Comparison of ENCODE assay signal across 1 cellular context in genomic region chr3:52277071-52277964, GRCh38.
TF ChIP-seq lines count a peak whose summit lies in the region.

No MANE protein-coding gene starts in this region.

TF ChIP-seq in K562, 482 proteins besides CTCF, POLR2A, EP300 and RAD21 (continued from another document):
- TF ChIP-seq DIDO1 (tag; IDR thresholded peaks at IDR 0.05; ENCODE audit: low read depth) (no peak), MAFF (IDR thresholded peaks at IDR 0.05; ENCODE audit: low read length) (no peak), PKNOX1 (IDR thresholded peaks at IDR 0.05) (0 out of 2 replicates have a peak, but pooled peaks have one; percentile 7), RFX5 (IDR thresholded peaks at IDR 0.05; ENCODE audit: low read depth, low read length) (no peak), SMARCA5 (IDR thresholded peaks at IDR 0.05) (no peak), ADNP (tag; IDR thresholded peaks at IDR 0.05) (no peak), MECOM (CRISPR knock-in tag; IDR thresholded peaks at IDR 0.05) (no peak), GATAD2A (IDR thresholded peaks at IDR 0.05) (0 out of 2 replicates have a peak, but pooled peaks have one; percentile 36), MTA3 (IDR thresholded peaks at IDR 0.05; ENCODE audit: borderline replicate concordance) (no peak), CBX2 (IDR thresholded peaks at IDR 0.05; ENCODE audit: insufficient read depth, low read length, poor library complexity, severe bottlenecking) (no peak), SREBF1 (IDR thresholded peaks at IDR 0.05; ENCODE audit: borderline replicate concordance, low read depth, low read length) (no peak), PHB (CRISPR knock-in tag; IDR thresholded peaks at IDR 0.05) (no peak), ZBTB17 (CRISPR knock-in tag; IDR thresholded peaks at IDR 0.05) (no peak), KAT7 (CRISPR knock-in tag; IDR thresholded peaks at IDR 0.05; ENCODE audit: borderline replicate concordance) (peak; percentile 35; the same call in 1 of the 2 replicates), KLF6 (CRISPR knock-in tag; IDR thresholded peaks at IDR 0.05; ENCODE audit: borderline replicate concordance) (no peak), POLR2AphosphoS5 (IDR thresholded peaks at IDR 0.05; ENCODE audit: control insufficient read depth, insufficient read depth, low read depth, low read length) (0 out of 2 replicates have a peak, but pooled peaks have one; percentile 44), SUPT5H (IDR thresholded peaks at IDR 0.05) (no peak), TAF1 (IDR thresholded peaks at IDR 0.05; ENCODE audit: control insufficient read depth, extremely low read depth, insufficient read depth, low read length, severe bottlenecking) (peak; percentile 19), EP400 (IDR thresholded peaks at IDR 0.05) (peak; percentile 35; the same call in 1 of the 2 replicates), LARP7 (IDR thresholded peaks at IDR 0.05) (no peak), NFE2 (IDR thresholded peaks at IDR 0.05; ENCODE audit: low read depth) (no peak), RB1 (IDR thresholded peaks at IDR 0.05; ENCODE audit: low read depth) (peak; percentile 44; the same call in 1 of the 2 replicates), ZNF398 (CRISPR knock-in tag; IDR thresholded peaks at IDR 0.05) (no peak), SP2 (IDR thresholded peaks at IDR 0.05; ENCODE audit: extremely low read depth, low read depth, low read length, poor library complexity, severe bottlenecking) (no peak), CREM (IDR thresholded peaks at IDR 0.05; ENCODE audit: low read depth) (0 out of 2 replicates have a peak, but pooled peaks have one; percentile 20), HIVEP1 (CRISPR knock-in tag; IDR thresholded peaks at IDR 0.05) (no peak), ATF7 (IDR thresholded peaks at IDR 0.05) (no peak), MXI1 (IDR thresholded peaks at IDR 0.05; ENCODE audit: low read depth, low read length) (0 out of 2 replicates have a peak, but pooled peaks have one; percentile 58), CHD1 (IDR thresholded peaks at IDR 0.05; ENCODE audit: low read length) (peak; percentile 77), POLR2H (tag; IDR thresholded peaks at IDR 0.05; ENCODE audit: low read depth) (no peak), NR2C1 (IDR thresholded peaks at IDR 0.05) (peak; percentile 53; the same call in 1 of the 2 replicates), NR2C1 (tag; IDR thresholded peaks at IDR 0.05) (peak; percentile 30; the same call in 1 of the 2 replicates), FOXJ3 (CRISPR knock-in tag; IDR thresholded peaks at IDR 0.05) (no peak), U2AF1 (optimal IDR thresholded peaks at IDR 0.05; ENCODE audit: low read depth, low read length) (no peak), CREB1 (IDR thresholded peaks at IDR 0.05) (0 out of 2 replicates have a peak, but pooled peaks have one; percentile 10), CREB1 (CRISPR knock-in tag; IDR thresholded peaks at IDR 0.05) (peak; percentile 8; the same call in 1 of the 2 replicates), ZBTB9 (CRISPR knock-in tag; IDR thresholded peaks at IDR 0.05) (no peak), ARID3B (CRISPR knock-in tag; IDR thresholded peaks at IDR 0.05; ENCODE audit: borderline replicate concordance) (no peak), SAFB (IDR thresholded peaks at IDR 0.05; ENCODE audit: borderline replicate concordance, low read depth, low read length) (no peak), EGR1 (conservative IDR thresholded peaks at IDR 0.05) (peak; percentile 30; the same call in 1 of the 2 replicates), HDGF (IDR thresholded peaks at IDR 0.05) (peak; percentile 36; the same call in 1 of the 2 replicates), GATA2 (CRISPR knock-in tag; IDR thresholded peaks at IDR 0.05) (no peak), ESRRB (CRISPR knock-in tag; IDR thresholded peaks at IDR 0.05; ENCODE audit: borderline replicate concordance) (no peak), NEUROD1 (IDR thresholded peaks at IDR 0.05; ENCODE audit: borderline replicate concordance, low read depth, low read length, partially characterized antibody) (no peak), ZNF143 (CRISPR knock-in tag; IDR thresholded peaks at IDR 0.05) (no peak), ZNF146 (CRISPR knock-in tag; IDR thresholded peaks at IDR 0.05; ENCODE audit: unreplicated experiment) (no peak), TCF15 (CRISPR knock-in tag; IDR thresholded peaks at IDR 0.05) (no peak), MNT (conservative IDR thresholded peaks at IDR 0.05) (peak in 1 of 2 experiments; percentile 64; a peak in 3 of 4 replicates), CEBPG (CRISPR knock-in tag; IDR thresholded peaks at IDR 0.05) (0 out of 2 replicates have a peak, but pooled peaks have one; percentile 6), CEBPG (tag; conservative IDR thresholded peaks at IDR 0.05 in 1 of 2, IDR thresholded peaks at IDR 0.05 in 1 of 2) (no peak), NR2C2 (CRISPR knock-in tag; IDR thresholded peaks at IDR 0.05) (no peak), NR2C2 (tag; IDR thresholded peaks at IDR 0.05) (peak; percentile 61; the same call in 1 of the 2 replicates), ZNF655 (CRISPR knock-in tag; IDR thresholded peaks at IDR 0.05) (no peak), MEF2D (tag; conservative IDR thresholded peaks at IDR 0.05; ENCODE audit: low read depth) (no peak), ZBED1 (IDR thresholded peaks at IDR 0.05) (no peak)
